In genomic region chr12:125776212-125776611, GRCh38 we compare ENCODE assay signal across 21 cellular contexts.
"Had no signal": no experiment of that assay in that cellular context is flagged by ENCODE, and none has a peak within 500 bp of the region (broad histone marks: within the 10 kb centered on the region; RNA-seq: fewer than 3 reads in every experiment).

No MANE protein-coding gene starts in this region.

- ATAC-seq: activated naive CD4-positive, alpha-beta T cell treated with anti-CD3 and anti-CD28 coated beads, Interleukin-2, amount 50 U/mL, for 72 hours; activated naive CD8-positive, alpha-beta T cell treated with anti-CD3 and anti-CD28 coated beads, Interleukin-2, amount 50 U/mL, for 24 hours; activated T-cell treated with anti-CD3 and anti-CD28 coated beads, Interleukin-2, amount 50 U/mL, for 4 hours; activated T-cell treated with anti-CD3 and anti-CD28 coated beads, Interleukin-2, amount 50 U/mL, for 72 hours; body of pancreas had no signal

- H3K9me3 ChIP-seq: adrenal gland, ascending aorta, body of pancreas had no signal

- H3K27me3 Mint-ChIP-seq: activated naive CD4-positive, alpha-beta T cell treated with anti-CD3 and anti-CD28 coated beads, Interleukin-2, amount 10 ng/mL, durations not matched to agents 7 days and 5 days; activated naive CD4-positive, alpha-beta T cell treated with anti-CD3 and anti-CD28 coated beads, Interleukin-2, amount 50 U/mL, for 24 hours; activated naive CD8-positive, alpha-beta T cell treated with anti-CD3 and anti-CD28 coated beads, Interleukin-2, amount 10 ng/mL, durations not matched to agents 7 days and 5 days; activated naive CD8-positive, alpha-beta T cell treated with anti-CD3 and anti-CD28 coated beads, Interleukin-2, amount 50 U/mL, for 24 hours; brain; central memory CD8-positive, alpha-beta T cell had no signal

- H3K4me1 ChIP-seq: adrenal gland, ascending aorta, body of pancreas, breast epithelium had no signal

- H3K36me3 ChIP-seq: adrenal gland, ascending aorta, brain microvascular endothelial cell, breast epithelium, cardiac muscle cell had no signal

- H3K9me3 Mint-ChIP-seq: activated naive CD4-positive, alpha-beta T cell treated with anti-CD3 and anti-CD28 coated beads, Interleukin-2, amount 10 ng/mL, durations not matched to agents 7 days and 5 days; activated naive CD4-positive, alpha-beta T cell treated with anti-CD3 and anti-CD28 coated beads, Interleukin-2, amount 50 U/mL, for 72 hours; activated naive CD8-positive, alpha-beta T cell treated with anti-CD3 and anti-CD28 coated beads for 36 hours; activated naive CD8-positive, alpha-beta T cell treated with anti-CD3 and anti-CD28 coated beads, Interleukin-2, amount 10 ng/mL, durations not matched to agents 7 days and 5 days; activated naive CD8-positive, alpha-beta T cell treated with anti-CD3 and anti-CD28 coated beads, Interleukin-2, amount 50 U/mL, for 24 hours; activated T-helper 1 cell treated with anti-CD3 and anti-CD28 coated beads, Interleukin-12 subunit alpha, Interleukin-12 subunit beta, Interleukin-2, Interleukin-4 antibody, amounts not matched to agents 30 ng/mL and 10 ng/mL and 1 ng/mL, durations not matched to agents 14 hours and 24 hours and 36 hours; activated T-helper 2 cell treated with anti-CD3 and anti-CD28 coated beads, Interferon-gamma antibody, Interleukin-2, Interleukin-4, amounts not matched to agents 10 μg/mL and 5 μg/mL and 100 μg/mL, durations not matched to agents 14 hours and 24 hours and 36 hours had no signal

- H3K36me3 Mint-ChIP-seq: activated naive CD4-positive, alpha-beta T cell treated with anti-CD3 and anti-CD28 coated beads, Interleukin-2, amount 10 ng/mL, durations not matched to agents 7 days and 5 days; activated naive CD4-positive, alpha-beta T cell treated with anti-CD3 and anti-CD28 coated beads, Interleukin-2, amount 50 U/mL, for 24 hours; activated naive CD4-positive, alpha-beta T cell treated with anti-CD3 and anti-CD28 coated beads, Interleukin-2, amount 50 U/mL, for 72 hours; activated naive CD8-positive, alpha-beta T cell; activated naive CD8-positive, alpha-beta T cell treated with anti-CD3 and anti-CD28 coated beads for 36 hours; activated naive CD8-positive, alpha-beta T cell treated with anti-CD3 and anti-CD28 coated beads, Interleukin-2, amount 10 ng/mL, durations not matched to agents 7 days and 5 days; brain had no signal

- H3K4me3 Mint-ChIP-seq: activated naive CD4-positive, alpha-beta T cell treated with anti-CD3 and anti-CD28 coated beads for 36 hours; activated naive CD4-positive, alpha-beta T cell treated with anti-CD3 and anti-CD28 coated beads, Interleukin-2, amount 10 ng/mL, durations not matched to agents 7 days and 5 days; activated naive CD4-positive, alpha-beta T cell treated with anti-CD3 and anti-CD28 coated beads, Interleukin-2, amount 50 U/mL, for 24 hours; activated naive CD8-positive, alpha-beta T cell; activated naive CD8-positive, alpha-beta T cell treated with anti-CD3 and anti-CD28 coated beads for 36 hours; activated naive CD8-positive, alpha-beta T cell treated with anti-CD3 and anti-CD28 coated beads, Interleukin-2, amount 10 ng/mL, durations not matched to agents 7 days and 5 days; activated naive CD8-positive, alpha-beta T cell treated with anti-CD3 and anti-CD28 coated beads, Interleukin-2, amount 50 U/mL, for 24 hours; activated T-cell treated with anti-CD3 and anti-CD28 coated beads, Interleukin-2, amount 50 U/mL, for 24 hours; activated T-cell treated with anti-CD3 and anti-CD28 coated beads, Interleukin-2, amount 50 U/mL, for 4 hours; activated T-cell treated with anti-CD3 and anti-CD28 coated beads, Interleukin-2, amount 50 U/mL, for 72 hours; activated T-helper 1 cell treated with anti-CD3 and anti-CD28 coated beads, Interleukin-12 subunit alpha, Interleukin-12 subunit beta, Interleukin-2, Interleukin-4 antibody, amounts not matched to agents 30 ng/mL and 10 ng/mL and 1 ng/mL, durations not matched to agents 14 hours and 24 hours and 36 hours; brain; central memory CD8-positive, alpha-beta T cell had no signal

- H3K27ac ChIP-seq: adrenal gland, ascending aorta, body of pancreas, brain microvascular endothelial cell, breast epithelium, cardiac muscle cell had no signal

- H3K27ac Mint-ChIP-seq: activated naive CD4-positive, alpha-beta T cell treated with anti-CD3 and anti-CD28 coated beads for 36 hours; activated naive CD4-positive, alpha-beta T cell treated with anti-CD3 and anti-CD28 coated beads, Interleukin-2, amount 10 ng/mL, durations not matched to agents 7 days and 5 days; activated naive CD4-positive, alpha-beta T cell treated with anti-CD3 and anti-CD28 coated beads, Interleukin-2, amount 50 U/mL, for 24 hours; activated naive CD4-positive, alpha-beta T cell treated with anti-CD3 and anti-CD28 coated beads, Interleukin-2, amount 50 U/mL, for 72 hours; activated naive CD8-positive, alpha-beta T cell; activated naive CD8-positive, alpha-beta T cell treated with anti-CD3 and anti-CD28 coated beads for 36 hours; activated naive CD8-positive, alpha-beta T cell treated with anti-CD3 and anti-CD28 coated beads, Interleukin-2, amount 10 ng/mL, durations not matched to agents 7 days and 5 days; activated naive CD8-positive, alpha-beta T cell treated with anti-CD3 and anti-CD28 coated beads, Interleukin-2, amount 50 U/mL, for 24 hours; activated T-cell treated with anti-CD3 and anti-CD28 coated beads, Interleukin-2, amount 50 U/mL, for 24 hours; activated T-cell treated with anti-CD3 and anti-CD28 coated beads, Interleukin-2, amount 50 U/mL, for 72 hours; activated T-helper 1 cell treated with anti-CD3 and anti-CD28 coated beads, Interleukin-12 subunit alpha, Interleukin-12 subunit beta, Interleukin-2, Interleukin-4 antibody, amounts not matched to agents 30 ng/mL and 10 ng/mL and 1 ng/mL, durations not matched to agents 14 hours and 24 hours and 36 hours; activated T-helper 2 cell treated with anti-CD3 and anti-CD28 coated beads, Interferon-gamma antibody, Interleukin-2, Interleukin-4, amounts not matched to agents 10 μg/mL and 5 μg/mL and 100 μg/mL, durations not matched to agents 14 hours and 24 hours and 36 hours; brain had no signal

- H3K4me3 ChIP-seq: adrenal gland, ascending aorta, body of pancreas, breast epithelium, cardiac muscle cell had no signal

- H3K4me1 Mint-ChIP-seq: activated naive CD4-positive, alpha-beta T cell treated with anti-CD3 and anti-CD28 coated beads, Interleukin-2, amount 10 ng/mL, durations not matched to agents 7 days and 5 days; activated naive CD4-positive, alpha-beta T cell treated with anti-CD3 and anti-CD28 coated beads, Interleukin-2, amount 50 U/mL, for 24 hours; activated naive CD8-positive, alpha-beta T cell treated with anti-CD3 and anti-CD28 coated beads for 36 hours; activated naive CD8-positive, alpha-beta T cell treated with anti-CD3 and anti-CD28 coated beads, Interleukin-2, amount 50 U/mL, for 24 hours; brain; central memory CD8-positive, alpha-beta T cell had no signal
